Comparison of ENCODE assay signal across 10 cellular contexts in genomic region chr15:59296181-59296617, GRCh38.
DNase-seq lines count a peak whose midpoint lies in the region; TF ChIP-seq lines count a peak whose summit lies in the region.
"Had no signal": no experiment of that assay in that cellular context is flagged by ENCODE, and none has a peak within 500 bp of the region (broad histone marks: within the 10 kb centered on the region; RNA-seq: fewer than 3 reads in every experiment).

No MANE protein-coding gene starts in this region.

- POLR2A ChIA-PET in RWPE1 (lab: Yijun Ruan, JAX; ENCODE audit: low non-redundant PET), result interaction anchor here (0.7 to 1.2 kb wide), 2 partner anchors 10 to 77 kb away, joined by 3 to 4 read pairs; partner anchors contain the start of gene MYO1E

- no peaks in the 10 kb centered on the region for H3K27me3 Mint-ChIP-seq in mesothelial cell of epicardium (ENCODE audit: low read depth)

- no peaks in the 10 kb centered on the region for H3K36me3 Mint-ChIP-seq in mesothelial cell of epicardium

- CTCF ChIA-PET in RWPE1 (lab: Yijun Ruan, JAX), result no interaction called here

- DNase-seq in Daoy (ENCODE audit: low read depth) (peak; percentile 92), RWPE1 (ENCODE audit: low spot score) (no peak), fibroblast of gingiva (ENCODE audit: low read depth) (peak; percentile 94), pulmonary artery endothelial cell (ENCODE audit: low read depth, low spot score) (peak; percentile 81), nucleus accumbens (lab: John Stamatoyannopoulos, UW) (no peak), mesothelial cell of epicardium (ENCODE audit: low spot score in 2 of 2, unreplicated experiment in 2 of 2) (no peak), DMS153 (lab: John Stamatoyannopoulos, UW) (no peak)
- no peak for DNase-seq in stimulated activated CD4-positive, alpha-beta T cell treated with anti-CD3 and anti-CD28 coated beads, Interleukin-2, amount 100 ng/mL, for 48 hours
- DNase-seq: activated CD4-positive, alpha-beta T cell treated with anti-CD3 and anti-CD28 coated beads, Interleukin-2, amount 10 ng/mL, durations not matched to agents 7 days and 5 days; NCI-H187 had no signal

- peak overlapping the region; percentile 89 for H3K27ac ChIP-seq in RWPE1

- no peak overlapping the region for H3K27ac Mint-ChIP-seq in mesothelial cell of epicardium
- H3K27ac Mint-ChIP-seq: activated CD4-positive, alpha-beta T cell treated with anti-CD3 and anti-CD28 coated beads, Interleukin-2, amount 10 ng/mL, durations not matched to agents 7 days and 5 days had no signal

- H3K4me3 Mint-ChIP-seq in mesothelial cell of epicardium, result no peak overlapping the region
- H3K4me3 Mint-ChIP-seq: activated CD4-positive, alpha-beta T cell treated with anti-CD3 and anti-CD28 coated beads, Interleukin-2, amount 10 ng/mL, durations not matched to agents 7 days and 5 days had no signal

- H3K9me3 Mint-ChIP-seq in mesothelial cell of epicardium, result no peaks in the 10 kb centered on the region

- TF ChIP-seq CTCF in RWPE1 (conservative IDR thresholded peaks at IDR 0.05; ENCODE audit: low read depth), result no peak
- no peak for TF ChIP-seq CTCF in mesothelial cell of epicardium (IDR thresholded peaks at IDR 0.05; ENCODE audit: unreplicated experiment)

- peaks cover 27% of the 10 kb centered on the region for H3K4me1 Mint-ChIP-seq in mesothelial cell of epicardium

Comparison
In these comparisons a context has a peak if more than half of its experiments do, and no peak if none do; other contexts are left out.
1. DNase-seq: peak in Daoy (single experiment), fibroblast of gingiva (single experiment) and pulmonary artery endothelial cell (single experiment); none in RWPE1 (single experiment), stimulated activated CD4-positive, alpha-beta T cell treated with anti-CD3 and anti-CD28 coated beads, Interleukin-2, amount 100 ng/mL, for 48 hours (0 of 2), nucleus accumbens (0 of 56), mesothelial cell of epicardium (0 of 2) and DMS153 (single experiment).